Comparison of ENCODE assay signal across 18 cellular contexts in the genomic region with DNA sequence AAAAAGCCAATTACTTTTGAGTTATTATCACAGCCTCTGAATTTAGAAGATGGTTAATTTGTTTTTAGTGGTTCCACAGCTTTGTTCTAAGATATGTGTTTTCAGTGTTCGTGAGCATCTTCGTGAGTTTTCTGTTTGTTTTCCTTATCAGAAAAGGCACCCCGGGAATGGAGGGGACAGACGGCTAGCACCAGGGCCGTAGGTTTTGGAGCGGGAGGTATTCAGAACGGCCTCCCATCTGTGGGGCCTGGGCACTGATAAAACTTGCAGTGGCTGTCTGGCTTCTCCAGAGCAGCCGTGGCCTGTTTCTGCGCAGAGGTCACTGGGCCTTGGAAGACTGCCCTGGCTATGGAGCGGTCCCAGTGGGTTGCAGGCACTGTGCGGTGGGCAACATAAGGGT.
DNase-seq lines count a peak whose midpoint lies in the region; ATAC-seq, FAIRE-seq and TF ChIP-seq lines count a peak whose summit lies in the region.
"Had no signal": no experiment of that assay in that cellular context is flagged by ENCODE, and none has a peak within 500 bp of the region (broad histone marks: within the 10 kb centered on the region; RNA-seq: fewer than 3 reads in every experiment).

No MANE protein-coding gene starts in this region.

- CTCF ChIA-PET in activated CD4-positive, alpha-beta memory T cell treated with anti-CD3 and anti-CD28 coated beads for 36 hours (lab: Charles Lee) = no interaction called here

- POLR2A ChIA-PET in activated CD4-positive, alpha-beta memory T cell treated with anti-CD3 and anti-CD28 coated beads for 36 hours (lab: Charles Lee) = interaction anchor here (1.3 kb wide), 1 partner anchor 23 kb away, joined by 3 read pairs; no protein-coding TSS in a partner anchor

- no peak overlapping the region for H3K27ac ChIP-seq in astrocyte (ENCODE audit: low read depth, low read length)
- H3K27ac ChIP-seq: BLaER1, HL-60, parathyroid adenoma, thoracic aorta had no signal

- peaks cover 81% of the 10 kb centered on the region for H4K20me1 ChIP-seq in astrocyte (ENCODE audit: insufficient read depth, low read length)

- no peak overlapping the region for H2AFZ ChIP-seq in astrocyte (ENCODE audit: low read depth, low read length)
- H2AFZ ChIP-seq: parathyroid adenoma had no signal

- peak; percentile 13 for DNase-seq in HCEC 1CT
- DNase-seq in astrocyte (ENCODE audit: low read depth) = no peak
- peak; percentile 61 for DNase-seq in left ventricle myocardium superior
- no peak for DNase-seq in progenitor cell of endocrine pancreas (ENCODE audit: low spot score, unreplicated experiment)
- DNase-seq in NOMO-1 (lab: John Stamatoyannopoulos, UW; ENCODE audit: unreplicated experiment in 2 of 2) = no peak
- no peak for DNase-seq in NCI-H128 (lab: John Stamatoyannopoulos, UW; ENCODE audit: unreplicated experiment)
- DNase-seq in activated CD4-positive, alpha-beta memory T cell treated with anti-CD3 and anti-CD28 coated beads for 36 hours = no peak
- DNase-seq: activated naive CD8-positive, alpha-beta T cell treated with anti-CD3 and anti-CD28 coated beads, Interleukin-2, amount 10 ng/mL, durations not matched to agents 7 days and 5 days; activated T-cell treated with anti-CD3 and anti-CD28 coated beads for 4 hours; DND-41; mammary epithelial cell; NCI-H1694 treated with DMSO at 0.1 percent for 48 hours; NCI-H526 treated with DMSO at 0.1 percent for 48 hours had no signal

- ATAC-seq in left ventricle myocardium superior = peak; percentile 79
- ATAC-seq in GM21447 (IDR thresholded peaks at IDR 0.05; ENCODE audit: unreplicated experiment) = no peak

- no peak for FAIRE-seq in astrocyte (lab: Jason Lieb, UNC)

- H3K27ac Mint-ChIP-seq in astrocyte (ENCODE audit: unreplicated experiment) (no peak overlapping the region), progenitor cell of endocrine pancreas (peak overlapping the region; percentile 84)
- no peak overlapping the region for H3K27ac Mint-ChIP-seq in activated CD4-positive, alpha-beta memory T cell treated with anti-CD3 and anti-CD28 coated beads for 36 hours
- H3K27ac Mint-ChIP-seq: activated naive CD8-positive, alpha-beta T cell treated with anti-CD3 and anti-CD28 coated beads, Interleukin-2, amount 10 ng/mL, durations not matched to agents 7 days and 5 days had no signal

- H3K4me1 ChIP-seq in astrocyte (ENCODE audit: insufficient read depth, low read length) = peaks cover 14% of the 10 kb centered on the region

- H3K4me2 ChIP-seq in astrocyte (ENCODE audit: low read length) = peak overlapping the region; percentile 10
- H3K4me2 ChIP-seq: BLaER1 had no signal

- no peak overlapping the region for H3K4me3 ChIP-seq in astrocyte (ENCODE audit: insufficient read depth, low read depth, low read length)
- H3K4me3 ChIP-seq: BLaER1, thoracic aorta had no signal

- no peak for TF ChIP-seq CTCF in astrocyte (IDR thresholded peaks at IDR 0.05; ENCODE audit: insufficient read depth, low read depth, low read length)
- no peak for TF ChIP-seq CTCF in progenitor cell of endocrine pancreas (IDR thresholded peaks at IDR 0.05; ENCODE audit: unreplicated experiment)

- H3K27me3 ChIP-seq in astrocyte (ENCODE audit: insufficient read depth, low read length) = no peaks in the 10 kb centered on the region
- H3K27me3 ChIP-seq: BLaER1 had no signal

- peaks cover 94% of the 10 kb centered on the region for H3K79me2 ChIP-seq in astrocyte (ENCODE audit: insufficient read depth, low read length)

- H3K4me1 Mint-ChIP-seq in astrocyte (ENCODE audit: low read depth, unreplicated experiment) (peaks cover 24% of the 10 kb centered on the region), progenitor cell of endocrine pancreas (ENCODE audit: low read depth) (peaks cover 32% of the 10 kb centered on the region)
- peaks cover 33% of the 10 kb centered on the region for H3K4me1 Mint-ChIP-seq in activated CD4-positive, alpha-beta memory T cell treated with anti-CD3 and anti-CD28 coated beads for 36 hours (ENCODE audit: low read depth)

- H3K9me3 ChIP-seq in astrocyte (ENCODE audit: insufficient read depth, low read depth, low read length) = no peaks in the 10 kb centered on the region
- H3K9me3 ChIP-seq: BLaER1, thoracic aorta had no signal

- H3K27me3 Mint-ChIP-seq in astrocyte (ENCODE audit: low read depth, unreplicated experiment) = no peaks in the 10 kb centered on the region
- no peaks in the 10 kb centered on the region for H3K27me3 Mint-ChIP-seq in progenitor cell of endocrine pancreas
- H3K27me3 Mint-ChIP-seq in activated CD4-positive, alpha-beta memory T cell treated with anti-CD3 and anti-CD28 coated beads for 36 hours = no peaks in the 10 kb centered on the region
- H3K27me3 Mint-ChIP-seq: activated naive CD8-positive, alpha-beta T cell treated with anti-CD3 and anti-CD28 coated beads, Interleukin-2, amount 10 ng/mL, durations not matched to agents 7 days and 5 days had no signal

- H3K9ac ChIP-seq in astrocyte (ENCODE audit: low read length) = peak overlapping the region; percentile 5
- H3K9ac ChIP-seq: BLaER1, parathyroid adenoma had no signal

- H3K4me3 Mint-ChIP-seq in astrocyte (ENCODE audit: unreplicated experiment) (no peak overlapping the region), progenitor cell of endocrine pancreas (ENCODE audit: low read depth) (no peak overlapping the region)
- H3K4me3 Mint-ChIP-seq in activated CD4-positive, alpha-beta memory T cell treated with anti-CD3 and anti-CD28 coated beads for 36 hours = no peak overlapping the region
- H3K4me3 Mint-ChIP-seq: activated naive CD8-positive, alpha-beta T cell treated with anti-CD3 and anti-CD28 coated beads, Interleukin-2, amount 10 ng/mL, durations not matched to agents 7 days and 5 days had no signal

- intact Hi-C loops in left ventricle myocardium superior (cut with micrococcal nuclease) = no loop called here
- intact Hi-C loops in activated CD4-positive, alpha-beta memory T cell treated with anti-CD3 and anti-CD28 coated beads for 36 hours (cut with micrococcal nuclease) = no loop called here

- no peaks in the 10 kb centered on the region for H3K36me3 ChIP-seq in astrocyte (ENCODE audit: insufficient read depth, low read length)
- H3K36me3 ChIP-seq: thoracic aorta had no signal

- no peaks in the 10 kb centered on the region for H3K36me3 Mint-ChIP-seq in astrocyte (ENCODE audit: low read depth, unreplicated experiment)
- no peaks in the 10 kb centered on the region for H3K36me3 Mint-ChIP-seq in progenitor cell of endocrine pancreas (ENCODE audit: insufficient read depth)
- H3K36me3 Mint-ChIP-seq in activated CD4-positive, alpha-beta memory T cell treated with anti-CD3 and anti-CD28 coated beads for 36 hours = no peaks in the 10 kb centered on the region
- H3K36me3 Mint-ChIP-seq: activated naive CD8-positive, alpha-beta T cell treated with anti-CD3 and anti-CD28 coated beads, Interleukin-2, amount 10 ng/mL, durations not matched to agents 7 days and 5 days had no signal

- no peaks in the 10 kb centered on the region for H3K9me3 Mint-ChIP-seq in astrocyte (ENCODE audit: unreplicated experiment)
- no peaks in the 10 kb centered on the region for H3K9me3 Mint-ChIP-seq in progenitor cell of endocrine pancreas (ENCODE audit: low read depth)
- H3K9me3 Mint-ChIP-seq in activated CD4-positive, alpha-beta memory T cell treated with anti-CD3 and anti-CD28 coated beads for 36 hours = no peaks in the 10 kb centered on the region
- H3K9me3 Mint-ChIP-seq: activated naive CD8-positive, alpha-beta T cell treated with anti-CD3 and anti-CD28 coated beads, Interleukin-2, amount 10 ng/mL, durations not matched to agents 7 days and 5 days had no signal

Comparison
In these comparisons a context has a peak if more than half of its experiments do, and no peak if none do; other contexts are left out.
1. DNase-seq: peak in HCEC 1CT (single experiment) and left ventricle myocardium superior (single experiment); none in astrocyte (single experiment), progenitor cell of endocrine pancreas (single experiment), NOMO-1 (0 of 2), NCI-H128 (single experiment) and activated CD4-positive, alpha-beta memory T cell treated with anti-CD3 and anti-CD28 coated beads for 36 hours (single experiment).